ENCODE assay signal across 18 cellular contexts in the genomic region with DNA sequence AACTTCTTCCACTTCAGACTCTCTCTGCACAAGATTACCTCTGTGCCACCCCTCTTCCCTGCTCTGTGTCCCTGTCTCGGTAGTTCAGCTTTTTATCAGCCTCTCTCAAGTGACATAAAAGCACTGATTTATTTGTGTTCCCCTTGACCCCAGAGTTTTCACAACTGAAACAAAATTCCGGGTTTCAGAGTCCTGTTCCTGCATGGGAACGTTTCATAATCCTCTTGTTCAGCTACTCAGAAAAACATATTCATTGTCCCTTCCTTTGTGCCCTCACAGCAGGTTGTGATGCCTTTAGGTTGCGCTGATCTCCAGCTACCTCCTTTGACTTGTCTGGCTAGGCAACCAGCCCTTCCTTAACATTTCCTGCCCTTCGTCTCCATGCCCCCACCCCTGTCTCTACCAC. TPM values are rescaled to one million over a fixed set of nuclear protein-coding genes. Genes with fewer than 3 reads are reported as not detected.
DNase-seq lines count a peak whose midpoint lies in the region; ATAC-seq and TF ChIP-seq lines count a peak whose summit lies in the region.
"Had no signal": no experiment of that assay in that cellular context is flagged by ENCODE, and none has a peak within 500 bp of the region (broad histone marks: within the 10 kb centered on the region; RNA-seq: fewer than 3 reads in every experiment).

No MANE protein-coding gene starts in this region.

- in situ Hi-C loops in gastrocnemius medialis (cut with MboI; ENCODE audit: low sequenced_read_pairs in 4 of 4), result no loop called here

- H3K27me3 ChIP-seq in endodermal cell (ENCODE audit: control insufficient read depth, insufficient read depth, low read length, poor library complexity, severe bottlenecking) (no peaks in the 10 kb centered on the region), gastrocnemius medialis (no peaks in the 10 kb centered on the region)
- H3K27me3 ChIP-seq: pancreas had no signal

- H3K4me1 ChIP-seq in endodermal cell (ENCODE audit: control insufficient read depth, insufficient read depth, low read length) (no peaks in the 10 kb centered on the region), gastrocnemius medialis (no peaks in the 10 kb centered on the region)

- TF ChIP-seq CTCF in endodermal cell (conservative IDR thresholded peaks at IDR 0.05), result no peak
- no peak for TF ChIP-seq CTCF in gastrocnemius medialis (IDR thresholded peaks at IDR 0.05 in 4 of 5, conservative IDR thresholded peaks at IDR 0.05 in 1 of 5)

- TF ChIP-seq POLR2A in gastrocnemius medialis (IDR thresholded peaks at IDR 0.05), result no peak

- H3K36me3 Mint-ChIP-seq in activated CD4-positive, alpha-beta T cell treated with anti-CD3 and anti-CD28 coated beads, Interleukin-2, amount 10 ng/mL, durations not matched to agents 7 days and 5 days (ENCODE audit: low read depth), result peaks cover 8% of the 10 kb centered on the region
- H3K36me3 Mint-ChIP-seq in endodermal cell (ENCODE audit: low read depth), result no peaks in the 10 kb centered on the region

- POLR2A ChIA-PET in activated CD4-positive, alpha-beta T cell treated with anti-CD3 and anti-CD28 coated beads, Interleukin-2, amount 10 ng/mL, durations not matched to agents 7 days and 5 days (lab: Charles Lee), result no interaction called here

- peaks cover 60% of the 10 kb centered on the region for H3K4me1 Mint-ChIP-seq in activated CD4-positive, alpha-beta T cell treated with anti-CD3 and anti-CD28 coated beads, Interleukin-2, amount 10 ng/mL, durations not matched to agents 7 days and 5 days
- peaks cover 7% of the 10 kb centered on the region for H3K4me1 Mint-ChIP-seq in endodermal cell

- CTCF ChIA-PET in activated CD4-positive, alpha-beta T cell treated with anti-CD3 and anti-CD28 coated beads, Interleukin-2, amount 10 ng/mL, durations not matched to agents 7 days and 5 days (lab: Charles Lee), result interaction anchor here (0.6 to 2.6 kb wide), 5 partner anchors 9 to 258 kb away, joined by 3 to 10 read pairs (median 3); no protein-coding TSS in a partner anchor

- no peak overlapping the region for H3K27ac ChIP-seq in endodermal cell (ENCODE audit: low read depth, low read length)
- H3K27ac ChIP-seq in gastrocnemius medialis, result peak overlapping the region; percentile 0 to 65 (median 50)
- H3K27ac ChIP-seq: C4-2B, dorsolateral prefrontal cortex, pancreas had no signal

- H3K4me3 Mint-ChIP-seq in activated CD4-positive, alpha-beta T cell treated with anti-CD3 and anti-CD28 coated beads, Interleukin-2, amount 10 ng/mL, durations not matched to agents 7 days and 5 days, result no peak overlapping the region
- H3K4me3 Mint-ChIP-seq in endodermal cell, result no peak overlapping the region
- H3K4me3 Mint-ChIP-seq: activated B cell treated with CpG ODN at 0.5 μM for 24 hours had no signal

- peaks cover 7% of the 10 kb centered on the region for H3K27me3 Mint-ChIP-seq in activated CD4-positive, alpha-beta T cell treated with anti-CD3 and anti-CD28 coated beads, Interleukin-2, amount 10 ng/mL, durations not matched to agents 7 days and 5 days
- H3K27me3 Mint-ChIP-seq in endodermal cell (ENCODE audit: insufficient read depth), result no peaks in the 10 kb centered on the region

- no peak overlapping the region for H3K9ac ChIP-seq in endodermal cell (ENCODE audit: extremely low read depth, low read length, poor library complexity, severe bottlenecking)

- H3K9me3 ChIP-seq in endodermal cell (ENCODE audit: control insufficient read depth, low read length) (no peaks in the 10 kb centered on the region), gastrocnemius medialis (no peaks in the 10 kb centered on the region)
- H3K9me3 ChIP-seq: mucosa of descending colon, pancreas had no signal

- H3K4me3 ChIP-seq in endodermal cell (ENCODE audit: low read length) (no peak overlapping the region), gastrocnemius medialis (no peak overlapping the region)
- H3K4me3 ChIP-seq: dorsolateral prefrontal cortex, mucosa of descending colon, pancreas had no signal

- H3K36me3 ChIP-seq in endodermal cell (ENCODE audit: control insufficient read depth, insufficient read depth, low read length) (no peaks in the 10 kb centered on the region), gastrocnemius medialis (no peaks in the 10 kb centered on the region)
- H3K36me3 ChIP-seq: pancreas had no signal

- H3K9me3 Mint-ChIP-seq in activated CD4-positive, alpha-beta T cell treated with anti-CD3 and anti-CD28 coated beads, Interleukin-2, amount 10 ng/mL, durations not matched to agents 7 days and 5 days, result peaks cover 7% of the 10 kb centered on the region
- H3K9me3 Mint-ChIP-seq in endodermal cell, result no peaks in the 10 kb centered on the region
- H3K9me3 Mint-ChIP-seq: activated B cell treated with CpG ODN at 0.5 μM for 24 hours had no signal

- WGBS in endodermal cell (ENCODE audit: insufficient coverage in 1 of 2, insufficient read length in 1 of 2), 2 experiments, result 24 to 39% methylated on average over 4 to 5 of the region's 5 CpGs

- no peak for DNase-seq in activated CD4-positive, alpha-beta T cell treated with anti-CD3 and anti-CD28 coated beads, Interleukin-2, amount 10 ng/mL, durations not matched to agents 7 days and 5 days
- no peak for DNase-seq in activated CD4-positive, alpha-beta T cell treated with anti-CD3 and anti-CD28 coated beads for 4 hours
- DNase-seq in NCI-H69 (lab: John Stamatoyannopoulos, UW) (peak; percentile 8), endodermal cell (no peak), gastrocnemius medialis (no peak), NOMO-1 (lab: John Stamatoyannopoulos, UW; ENCODE audit: unreplicated experiment in 2 of 2) (no peak)
- DNase-seq: activated B cell treated with CpG ODN at 0.5 μM for 24 hours; activated CD8-positive, alpha-beta memory T cell treated with anti-CD3 and anti-CD28 coated beads, Interleukin-2, amount 50 U/mL, for 4 hours; activated naive CD4-positive, alpha-beta T cell treated with anti-CD3 and anti-CD28 coated beads, Interleukin-2, amount 50 U/mL, for 16 hours; DMS79 treated with DMSO at 0.1 percent for 48 hours; dorsolateral prefrontal cortex; mucosa of descending colon; NCI-H2081; NCI-H82; pancreas had no signal

- intact Hi-C loops in gastrocnemius medialis (cut with DNase I; ENCODE audit: low total_unique reads), result no loop called here

- peak overlapping the region; percentile 73 for H3K27ac Mint-ChIP-seq in activated CD4-positive, alpha-beta T cell treated with anti-CD3 and anti-CD28 coated beads, Interleukin-2, amount 10 ng/mL, durations not matched to agents 7 days and 5 days
- peak overlapping the region; percentile 8 for H3K27ac Mint-ChIP-seq in endodermal cell
- H3K27ac Mint-ChIP-seq: activated B cell treated with CpG ODN at 0.5 μM for 24 hours had no signal

- ATAC-seq in gastrocnemius medialis, result peak in 1 of 2 donors; percentile 30
- ATAC-seq in HG02973 (IDR thresholded peaks at IDR 0.05; ENCODE audit: unreplicated experiment), result no peak
- ATAC-seq in HG03469 (IDR thresholded peaks at IDR 0.05; ENCODE audit: unreplicated experiment), result no peak
- ATAC-seq: mucosa of descending colon, pancreas had no signal

RNA-seq across cellular contexts. Expression of a gene that starts 13.7 kb away (rescaled TPM):
- 1 to 10 TPM; 2.6 to 3.2 TPM for total RNA-seq in activated CD4-positive, alpha-beta T cell treated with anti-CD3 and anti-CD28 coated beads, Interleukin-2, amount 10 ng/mL, durations not matched to agents 7 days and 5 days
- 1 to 10 TPM in 1 of 2 donors, under 1 TPM in 1; 0.33 to 3.5 TPM for total RNA-seq in endodermal cell
- 2.6 TPM for polyA plus RNA-seq in endodermal cell (2013, experiment 1 of 2)
- polyA plus RNA-seq in endodermal cell (2013, experiment 2 of 2), result 3.4 TPM
- 10 to 100 TPM in 2 of 4 donors, 1 to 10 TPM in 2; 5.7 to 20.4 (median 12.4) TPM for total RNA-seq in gastrocnemius medialis

RNA-seq across cellular contexts. Expression of a gene that starts 13.7 kb away (rescaled TPM):
- 1 to 10 TPM; 7.8 to 9.3 TPM for total RNA-seq in activated CD4-positive, alpha-beta T cell treated with anti-CD3 and anti-CD28 coated beads, Interleukin-2, amount 10 ng/mL, durations not matched to agents 7 days and 5 days
- total RNA-seq in endodermal cell (10 to 100 TPM; 10.2 to 14.9 TPM), gastrocnemius medialis (10 to 100 TPM; 13.8 to 28.5 (median 18.5) TPM)
- 10.6 TPM for polyA plus RNA-seq in endodermal cell (2013, experiment 1 of 2)
- 9.8 TPM for polyA plus RNA-seq in endodermal cell (2013, experiment 2 of 2)
